1 cellular context compared by ENCODE assay signal in genomic region chr1:160665330-160666078, GRCh38.
TF ChIP-seq lines count a peak whose summit lies in the region.

No MANE protein-coding gene starts in this region.

TF ChIP-seq in GM23338, 12 proteins besides CTCF, POLR2A, EP300 and RAD21 (continued from another document):
- TF ChIP-seq EZH2phosphoT487 (IDR thresholded peaks at IDR 0.05; ENCODE audit: unreplicated experiment) (no peak), ZNF114 (CRISPR knock-in tag; IDR thresholded peaks at IDR 0.05) (no peak), NANOG (IDR thresholded peaks at IDR 0.05; ENCODE audit: borderline replicate concordance) (no peak), EZH2 (IDR thresholded peaks at IDR 0.05; ENCODE audit: low read depth, unreplicated experiment) (no peak), JUNB (IDR thresholded peaks at IDR 0.05; ENCODE audit: unreplicated experiment) (no peak), ETS1 (IDR thresholded peaks at IDR 0.05) (no peak), REST (IDR thresholded peaks at IDR 0.05; ENCODE audit: unreplicated experiment) (no peak), POLR2AphosphoS5 (IDR thresholded peaks at IDR 0.05; ENCODE audit: low read depth) (no peak), ZNF331 (CRISPR knock-in tag; IDR thresholded peaks at IDR 0.05; ENCODE audit: low read depth) (no peak)
